Comparison of ENCODE assay signal across 1 cellular context in the genomic region with DNA sequence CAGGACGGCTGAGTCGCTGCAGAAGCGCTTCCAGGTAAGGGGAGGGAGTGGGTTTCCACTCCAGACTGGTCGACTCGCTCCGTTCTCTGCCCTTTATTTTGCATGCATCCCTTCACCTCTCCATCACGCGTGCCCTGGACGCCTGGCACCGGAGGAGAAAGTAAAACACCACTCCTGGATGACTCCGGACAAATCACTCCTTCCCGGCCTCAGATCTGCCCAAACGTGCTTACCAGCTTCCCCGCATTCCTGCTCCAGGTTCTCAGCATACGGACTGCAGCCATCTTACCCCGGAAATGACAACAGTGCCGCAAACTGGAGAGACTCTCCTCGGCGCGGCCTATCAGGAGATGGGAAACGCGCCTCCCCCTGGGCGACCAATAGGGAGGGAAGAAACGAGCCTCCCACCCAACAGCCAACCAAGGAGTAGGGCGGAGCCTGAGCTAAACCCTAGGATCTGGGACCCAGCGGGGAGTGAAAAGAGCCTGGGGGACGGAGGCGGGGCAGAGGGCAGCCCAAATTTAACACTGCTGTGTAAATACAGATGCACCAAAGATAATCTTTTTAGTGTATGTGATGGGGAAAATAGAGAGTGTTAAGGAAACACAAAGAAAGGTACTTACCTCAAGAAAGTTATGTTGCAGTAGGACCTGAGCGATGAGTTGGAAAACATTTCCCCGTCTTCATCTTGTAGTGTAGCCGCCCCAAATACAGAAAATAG.
TF ChIP-seq lines count a peak whose summit lies in the region.

A gene (minus strand): TSS at position 298 of the 721 bp plus-strand sequence. CDS start 14 bp downstream, at position 284.

TF ChIP-seq in K562, 482 proteins besides CTCF, POLR2A, EP300 and RAD21 (continued from another document):
- TF ChIP-seq ZNF23 (CRISPR knock-in tag; IDR thresholded peaks at IDR 0.05) (no peak), RB1 (IDR thresholded peaks at IDR 0.05; ENCODE audit: low read depth) (no peak), ZNF217 (CRISPR knock-in tag; IDR thresholded peaks at IDR 0.05) (no peak), SMAD1 (IDR thresholded peaks at IDR 0.05; ENCODE audit: low read depth, low read length, partially characterized antibody) (peak; percentile 19), CCNT2 (IDR thresholded peaks at IDR 0.05; ENCODE audit: borderline replicate concordance, extremely low read depth, insufficient read length, low read depth, low read length) (no peak), SAP30 (IDR thresholded peaks at IDR 0.05; ENCODE audit: borderline replicate concordance, insufficient read depth, low read depth, low read length, poor library complexity, severe bottlenecking) (peak; percentile 75), TEAD2 (tag; IDR thresholded peaks at IDR 0.05) (0 out of 2 replicates have a peak, but pooled peaks have one; percentile 46), NFIC (IDR thresholded peaks at IDR 0.05) (peak; percentile 90), PHF8 (IDR thresholded peaks at IDR 0.05; ENCODE audit: borderline replicate concordance, low read length) (peak; percentile 95), TBL1XR1 (IDR thresholded peaks at IDR 0.05; ENCODE audit: low read length in 2 of 2) (0 out of 4 replicates have a peak, but pooled peaks of 1 of the 2 experiments have one; percentile 15), SMARCE1 (IDR thresholded peaks at IDR 0.05) (peak; percentile 61; the same call in 1 of the 2 replicates), ATF1 (CRISPR knock-in tag; IDR thresholded peaks at IDR 0.05) (no peak), ATF1 (tag; IDR thresholded peaks at IDR 0.05) (peak; percentile 90), ZNF444 (CRISPR knock-in tag; IDR thresholded peaks at IDR 0.05) (no peak), NFYB (IDR thresholded peaks at IDR 0.05; ENCODE audit: extremely low read depth, insufficient read length) (peak; percentile 57), ZNF75A (CRISPR knock-in tag; IDR thresholded peaks at IDR 0.05) (no peak), RBFOX2 (IDR thresholded peaks at IDR 0.05; ENCODE audit: low read depth, low read length) (peak; percentile 91)
- TF ChIP-seq, protein P1, sequence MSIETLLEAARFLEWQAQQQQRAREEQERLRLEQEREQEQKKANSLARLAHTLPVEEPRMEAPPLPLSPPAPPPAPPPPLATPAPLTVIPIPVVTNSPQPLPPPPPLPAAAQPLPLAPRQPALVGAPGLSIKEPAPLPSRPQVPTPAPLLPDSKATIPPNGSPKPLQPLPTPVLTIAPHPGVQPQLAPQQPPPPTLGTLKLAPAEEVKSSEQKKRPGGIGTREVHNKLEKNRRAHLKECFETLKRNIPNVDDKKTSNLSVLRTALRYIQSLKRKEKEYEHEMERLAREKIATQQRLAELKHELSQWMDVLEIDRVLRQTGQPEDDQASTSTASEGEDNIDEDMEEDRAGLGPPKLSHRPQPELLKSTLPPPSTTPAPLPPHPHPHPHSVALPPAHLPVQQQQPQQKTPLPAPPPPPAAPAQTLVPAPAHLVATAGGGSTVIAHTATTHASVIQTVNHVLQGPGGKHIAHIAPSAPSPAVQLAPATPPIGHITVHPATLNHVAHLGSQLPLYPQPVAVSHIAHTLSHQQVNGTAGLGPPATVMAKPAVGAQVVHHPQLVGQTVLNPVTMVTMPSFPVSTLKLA (conservative IDR thresholded peaks at IDR 0.05) = peak; percentile 65 to 82
- TF ChIP-seq, protein P2, sequence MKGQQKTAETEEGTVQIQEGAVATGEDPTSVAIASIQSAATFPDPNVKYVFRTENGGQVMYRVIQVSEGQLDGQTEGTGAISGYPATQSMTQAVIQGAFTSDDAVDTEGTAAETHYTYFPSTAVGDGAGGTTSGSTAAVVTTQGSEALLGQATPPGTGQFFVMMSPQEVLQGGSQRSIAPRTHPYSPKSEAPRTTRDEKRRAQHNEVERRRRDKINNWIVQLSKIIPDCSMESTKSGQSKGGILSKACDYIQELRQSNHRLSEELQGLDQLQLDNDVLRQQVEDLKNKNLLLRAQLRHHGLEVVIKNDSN (CRISPR knock-in tag; IDR thresholded peaks at IDR 0.05) = no peak
- TF ChIP-seq, protein P3, sequence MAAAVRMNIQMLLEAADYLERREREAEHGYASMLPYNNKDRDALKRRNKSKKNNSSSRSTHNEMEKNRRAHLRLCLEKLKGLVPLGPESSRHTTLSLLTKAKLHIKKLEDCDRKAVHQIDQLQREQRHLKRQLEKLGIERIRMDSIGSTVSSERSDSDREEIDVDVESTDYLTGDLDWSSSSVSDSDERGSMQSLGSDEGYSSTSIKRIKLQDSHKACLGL (CRISPR knock-in tag; IDR thresholded peaks at IDR 0.05; ENCODE audit: borderline replicate concordance, poor library complexity, severe bottlenecking) = no peak
- TF ChIP-seq, protein P4, sequence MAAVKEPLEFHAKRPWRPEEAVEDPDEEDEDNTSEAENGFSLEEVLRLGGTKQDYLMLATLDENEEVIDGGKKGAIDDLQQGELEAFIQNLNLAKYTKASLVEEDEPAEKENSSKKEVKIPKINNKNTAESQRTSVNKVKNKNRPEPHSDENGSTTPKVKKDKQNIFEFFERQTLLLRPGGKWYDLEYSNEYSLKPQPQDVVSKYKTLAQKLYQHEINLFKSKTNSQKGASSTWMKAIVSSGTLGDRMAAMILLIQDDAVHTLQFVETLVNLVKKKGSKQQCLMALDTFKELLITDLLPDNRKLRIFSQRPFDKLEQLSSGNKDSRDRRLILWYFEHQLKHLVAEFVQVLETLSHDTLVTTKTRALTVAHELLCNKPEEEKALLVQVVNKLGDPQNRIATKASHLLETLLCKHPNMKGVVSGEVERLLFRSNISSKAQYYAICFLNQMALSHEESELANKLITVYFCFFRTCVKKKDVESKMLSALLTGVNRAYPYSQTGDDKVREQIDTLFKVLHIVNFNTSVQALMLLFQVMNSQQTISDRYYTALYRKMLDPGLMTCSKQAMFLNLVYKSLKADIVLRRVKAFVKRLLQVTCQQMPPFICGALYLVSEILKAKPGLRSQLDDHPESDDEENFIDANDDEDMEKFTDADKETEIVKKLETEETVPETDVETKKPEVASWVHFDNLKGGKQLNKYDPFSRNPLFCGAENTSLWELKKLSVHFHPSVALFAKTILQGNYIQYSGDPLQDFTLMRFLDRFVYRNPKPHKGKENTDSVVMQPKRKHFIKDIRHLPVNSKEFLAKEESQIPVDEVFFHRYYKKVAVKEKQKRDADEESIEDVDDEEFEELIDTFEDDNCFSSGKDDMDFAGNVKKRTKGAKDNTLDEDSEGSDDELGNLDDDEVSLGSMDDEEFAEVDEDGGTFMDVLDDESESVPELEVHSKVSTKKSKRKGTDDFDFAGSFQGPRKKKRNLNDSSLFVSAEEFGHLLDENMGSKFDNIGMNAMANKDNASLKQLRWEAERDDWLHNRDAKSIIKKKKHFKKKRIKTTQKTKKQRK (IDR thresholded peaks at IDR 0.05; ENCODE audit: borderline replicate concordance, low read depth, low read length) = no peak
- TF ChIP-seq, protein P5, sequence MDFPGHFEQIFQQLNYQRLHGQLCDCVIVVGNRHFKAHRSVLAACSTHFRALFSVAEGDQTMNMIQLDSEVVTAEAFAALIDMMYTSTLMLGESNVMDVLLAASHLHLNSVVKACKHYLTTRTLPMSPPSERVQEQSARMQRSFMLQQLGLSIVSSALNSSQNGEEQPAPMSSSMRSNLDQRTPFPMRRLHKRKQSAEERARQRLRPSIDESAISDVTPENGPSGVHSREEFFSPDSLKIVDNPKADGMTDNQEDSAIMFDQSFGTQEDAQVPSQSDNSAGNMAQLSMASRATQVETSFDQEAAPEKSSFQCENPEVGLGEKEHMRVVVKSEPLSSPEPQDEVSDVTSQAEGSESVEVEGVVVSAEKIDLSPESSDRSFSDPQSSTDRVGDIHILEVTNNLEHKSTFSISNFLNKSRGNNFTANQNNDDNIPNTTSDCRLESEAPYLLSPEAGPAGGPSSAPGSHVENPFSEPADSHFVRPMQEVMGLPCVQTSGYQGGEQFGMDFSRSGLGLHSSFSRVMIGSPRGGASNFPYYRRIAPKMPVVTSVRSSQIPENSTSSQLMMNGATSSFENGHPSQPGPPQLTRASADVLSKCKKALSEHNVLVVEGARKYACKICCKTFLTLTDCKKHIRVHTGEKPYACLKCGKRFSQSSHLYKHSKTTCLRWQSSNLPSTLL (IDR thresholded peaks at IDR 0.05) = no peak
- TF ChIP-seq, protein P6, sequence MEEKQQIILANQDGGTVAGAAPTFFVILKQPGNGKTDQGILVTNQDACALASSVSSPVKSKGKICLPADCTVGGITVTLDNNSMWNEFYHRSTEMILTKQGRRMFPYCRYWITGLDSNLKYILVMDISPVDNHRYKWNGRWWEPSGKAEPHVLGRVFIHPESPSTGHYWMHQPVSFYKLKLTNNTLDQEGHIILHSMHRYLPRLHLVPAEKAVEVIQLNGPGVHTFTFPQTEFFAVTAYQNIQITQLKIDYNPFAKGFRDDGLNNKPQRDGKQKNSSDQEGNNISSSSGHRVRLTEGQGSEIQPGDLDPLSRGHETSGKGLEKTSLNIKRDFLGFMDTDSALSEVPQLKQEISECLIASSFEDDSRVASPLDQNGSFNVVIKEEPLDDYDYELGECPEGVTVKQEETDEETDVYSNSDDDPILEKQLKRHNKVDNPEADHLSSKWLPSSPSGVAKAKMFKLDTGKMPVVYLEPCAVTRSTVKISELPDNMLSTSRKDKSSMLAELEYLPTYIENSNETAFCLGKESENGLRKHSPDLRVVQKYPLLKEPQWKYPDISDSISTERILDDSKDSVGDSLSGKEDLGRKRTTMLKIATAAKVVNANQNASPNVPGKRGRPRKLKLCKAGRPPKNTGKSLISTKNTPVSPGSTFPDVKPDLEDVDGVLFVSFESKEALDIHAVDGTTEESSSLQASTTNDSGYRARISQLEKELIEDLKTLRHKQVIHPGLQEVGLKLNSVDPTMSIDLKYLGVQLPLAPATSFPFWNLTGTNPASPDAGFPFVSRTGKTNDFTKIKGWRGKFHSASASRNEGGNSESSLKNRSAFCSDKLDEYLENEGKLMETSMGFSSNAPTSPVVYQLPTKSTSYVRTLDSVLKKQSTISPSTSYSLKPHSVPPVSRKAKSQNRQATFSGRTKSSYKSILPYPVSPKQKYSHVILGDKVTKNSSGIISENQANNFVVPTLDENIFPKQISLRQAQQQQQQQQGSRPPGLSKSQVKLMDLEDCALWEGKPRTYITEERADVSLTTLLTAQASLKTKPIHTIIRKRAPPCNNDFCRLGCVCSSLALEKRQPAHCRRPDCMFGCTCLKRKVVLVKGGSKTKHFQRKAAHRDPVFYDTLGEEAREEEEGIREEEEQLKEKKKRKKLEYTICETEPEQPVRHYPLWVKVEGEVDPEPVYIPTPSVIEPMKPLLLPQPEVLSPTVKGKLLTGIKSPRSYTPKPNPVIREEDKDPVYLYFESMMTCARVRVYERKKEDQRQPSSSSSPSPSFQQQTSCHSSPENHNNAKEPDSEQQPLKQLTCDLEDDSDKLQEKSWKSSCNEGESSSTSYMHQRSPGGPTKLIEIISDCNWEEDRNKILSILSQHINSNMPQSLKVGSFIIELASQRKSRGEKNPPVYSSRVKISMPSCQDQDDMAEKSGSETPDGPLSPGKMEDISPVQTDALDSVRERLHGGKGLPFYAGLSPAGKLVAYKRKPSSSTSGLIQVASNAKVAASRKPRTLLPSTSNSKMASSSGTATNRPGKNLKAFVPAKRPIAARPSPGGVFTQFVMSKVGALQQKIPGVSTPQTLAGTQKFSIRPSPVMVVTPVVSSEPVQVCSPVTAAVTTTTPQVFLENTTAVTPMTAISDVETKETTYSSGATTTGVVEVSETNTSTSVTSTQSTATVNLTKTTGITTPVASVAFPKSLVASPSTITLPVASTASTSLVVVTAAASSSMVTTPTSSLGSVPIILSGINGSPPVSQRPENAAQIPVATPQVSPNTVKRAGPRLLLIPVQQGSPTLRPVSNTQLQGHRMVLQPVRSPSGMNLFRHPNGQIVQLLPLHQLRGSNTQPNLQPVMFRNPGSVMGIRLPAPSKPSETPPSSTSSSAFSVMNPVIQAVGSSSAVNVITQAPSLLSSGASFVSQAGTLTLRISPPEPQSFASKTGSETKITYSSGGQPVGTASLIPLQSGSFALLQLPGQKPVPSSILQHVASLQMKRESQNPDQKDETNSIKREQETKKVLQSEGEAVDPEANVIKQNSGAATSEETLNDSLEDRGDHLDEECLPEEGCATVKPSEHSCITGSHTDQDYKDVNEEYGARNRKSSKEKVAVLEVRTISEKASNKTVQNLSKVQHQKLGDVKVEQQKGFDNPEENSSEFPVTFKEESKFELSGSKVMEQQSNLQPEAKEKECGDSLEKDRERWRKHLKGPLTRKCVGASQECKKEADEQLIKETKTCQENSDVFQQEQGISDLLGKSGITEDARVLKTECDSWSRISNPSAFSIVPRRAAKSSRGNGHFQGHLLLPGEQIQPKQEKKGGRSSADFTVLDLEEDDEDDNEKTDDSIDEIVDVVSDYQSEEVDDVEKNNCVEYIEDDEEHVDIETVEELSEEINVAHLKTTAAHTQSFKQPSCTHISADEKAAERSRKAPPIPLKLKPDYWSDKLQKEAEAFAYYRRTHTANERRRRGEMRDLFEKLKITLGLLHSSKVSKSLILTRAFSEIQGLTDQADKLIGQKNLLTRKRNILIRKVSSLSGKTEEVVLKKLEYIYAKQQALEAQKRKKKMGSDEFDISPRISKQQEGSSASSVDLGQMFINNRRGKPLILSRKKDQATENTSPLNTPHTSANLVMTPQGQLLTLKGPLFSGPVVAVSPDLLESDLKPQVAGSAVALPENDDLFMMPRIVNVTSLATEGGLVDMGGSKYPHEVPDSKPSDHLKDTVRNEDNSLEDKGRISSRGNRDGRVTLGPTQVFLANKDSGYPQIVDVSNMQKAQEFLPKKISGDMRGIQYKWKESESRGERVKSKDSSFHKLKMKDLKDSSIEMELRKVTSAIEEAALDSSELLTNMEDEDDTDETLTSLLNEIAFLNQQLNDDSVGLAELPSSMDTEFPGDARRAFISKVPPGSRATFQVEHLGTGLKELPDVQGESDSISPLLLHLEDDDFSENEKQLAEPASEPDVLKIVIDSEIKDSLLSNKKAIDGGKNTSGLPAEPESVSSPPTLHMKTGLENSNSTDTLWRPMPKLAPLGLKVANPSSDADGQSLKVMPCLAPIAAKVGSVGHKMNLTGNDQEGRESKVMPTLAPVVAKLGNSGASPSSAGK (IDR thresholded peaks at IDR 0.05) = no peak
- TF ChIP-seq, protein P7, sequence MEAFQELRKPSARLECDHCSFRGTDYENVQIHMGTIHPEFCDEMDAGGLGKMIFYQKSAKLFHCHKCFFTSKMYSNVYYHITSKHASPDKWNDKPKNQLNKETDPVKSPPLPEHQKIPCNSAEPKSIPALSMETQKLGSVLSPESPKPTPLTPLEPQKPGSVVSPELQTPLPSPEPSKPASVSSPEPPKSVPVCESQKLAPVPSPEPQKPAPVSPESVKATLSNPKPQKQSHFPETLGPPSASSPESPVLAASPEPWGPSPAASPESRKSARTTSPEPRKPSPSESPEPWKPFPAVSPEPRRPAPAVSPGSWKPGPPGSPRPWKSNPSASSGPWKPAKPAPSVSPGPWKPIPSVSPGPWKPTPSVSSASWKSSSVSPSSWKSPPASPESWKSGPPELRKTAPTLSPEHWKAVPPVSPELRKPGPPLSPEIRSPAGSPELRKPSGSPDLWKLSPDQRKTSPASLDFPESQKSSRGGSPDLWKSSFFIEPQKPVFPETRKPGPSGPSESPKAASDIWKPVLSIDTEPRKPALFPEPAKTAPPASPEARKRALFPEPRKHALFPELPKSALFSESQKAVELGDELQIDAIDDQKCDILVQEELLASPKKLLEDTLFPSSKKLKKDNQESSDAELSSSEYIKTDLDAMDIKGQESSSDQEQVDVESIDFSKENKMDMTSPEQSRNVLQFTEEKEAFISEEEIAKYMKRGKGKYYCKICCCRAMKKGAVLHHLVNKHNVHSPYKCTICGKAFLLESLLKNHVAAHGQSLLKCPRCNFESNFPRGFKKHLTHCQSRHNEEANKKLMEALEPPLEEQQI (IDR thresholded peaks at IDR 0.05) = peak; percentile 71
- TF ChIP-seq, protein P8, sequence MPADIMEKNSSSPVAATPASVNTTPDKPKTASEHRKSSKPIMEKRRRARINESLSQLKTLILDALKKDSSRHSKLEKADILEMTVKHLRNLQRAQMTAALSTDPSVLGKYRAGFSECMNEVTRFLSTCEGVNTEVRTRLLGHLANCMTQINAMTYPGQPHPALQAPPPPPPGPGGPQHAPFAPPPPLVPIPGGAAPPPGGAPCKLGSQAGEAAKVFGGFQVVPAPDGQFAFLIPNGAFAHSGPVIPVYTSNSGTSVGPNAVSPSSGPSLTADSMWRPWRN (IDR thresholded peaks at IDR 0.05; ENCODE audit: low read depth) = no peak
